15 cellular contexts compared by ENCODE assay signal in the genomic region with DNA sequence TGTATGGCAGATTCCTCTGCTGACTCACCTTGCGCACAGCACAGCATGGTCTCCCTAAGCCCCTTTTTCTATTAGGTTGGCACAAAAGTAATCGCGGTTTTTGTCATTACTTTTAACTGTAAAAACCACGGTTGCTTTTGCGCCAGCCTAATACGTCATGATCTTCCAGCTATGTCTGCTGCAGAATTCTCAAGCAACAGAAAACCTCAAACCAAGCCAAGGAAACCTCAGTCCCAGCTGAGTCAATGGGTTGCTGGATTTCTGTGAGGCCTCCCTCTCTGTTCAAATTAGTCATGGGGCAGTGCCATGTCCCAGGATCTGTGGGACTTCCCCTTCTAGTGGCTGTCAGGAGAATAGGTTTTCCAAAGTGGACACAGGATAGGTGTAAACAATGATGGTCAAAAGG. TPM values are rescaled to one million over a fixed set of nuclear protein-coding genes. Genes with fewer than 3 reads are reported as not detected.
DNase-seq lines count a peak whose midpoint lies in the region; ATAC-seq and TF ChIP-seq lines count a peak whose summit lies in the region.
"Had no signal": no experiment of that assay in that cellular context is flagged by ENCODE, and none has a peak within 500 bp of the region (broad histone marks: within the 10 kb centered on the region; RNA-seq: fewer than 3 reads in every experiment).

No MANE protein-coding gene starts in this region.

- POLR2A ChIA-PET in WTC11 (lab: Charles Lee): no interaction called here
- POLR2A ChIA-PET in naive thymus-derived CD4-positive, alpha-beta T cell (lab: Charles Lee): no interaction called here

- H3K4me1 ChIP-seq in naive thymus-derived CD4-positive, alpha-beta T cell (ENCODE audit: control insufficient read depth in 2 of 2, insufficient read depth in 2 of 2, low read length in 2 of 2): no peaks in the 10 kb centered on the region

- H3K27me3 Mint-ChIP-seq in WTC11 (ENCODE audit: low read depth): peaks cover under 1% of the 10 kb centered on the region
- H3K27me3 Mint-ChIP-seq in naive thymus-derived CD4-positive, alpha-beta T cell: peaks cover 0 to 18% (median 17%) of the 10 kb centered on the region in 5 donors

- H3K9me3 ChIP-seq in naive thymus-derived CD4-positive, alpha-beta T cell (ENCODE audit: control insufficient read depth in 2 of 3, low read length in 3 of 3): no peaks in the 10 kb centered on the region
- H3K9me3 ChIP-seq: pancreas had no signal

- H3K27ac ChIP-seq in naive thymus-derived CD4-positive, alpha-beta T cell (ENCODE audit: low read depth, low read length): no peak overlapping the region
- H3K27ac ChIP-seq: pancreas had no signal

- no peaks in the 10 kb centered on the region for H3K36me3 ChIP-seq in naive thymus-derived CD4-positive, alpha-beta T cell (ENCODE audit: control insufficient read depth in 2 of 3, insufficient read depth in 3 of 3, low read length in 3 of 3)
- H3K36me3 ChIP-seq: pancreas had no signal

- H3K4me3 ChIP-seq in AG09309 (ENCODE audit: control insufficient read depth, low read depth, low read length): no peak overlapping the region
- H3K4me3 ChIP-seq in naive thymus-derived CD4-positive, alpha-beta T cell (ENCODE audit: low read length): no peak overlapping the region
- H3K4me3 ChIP-seq: pancreas had no signal

- no peak overlapping the region for H3K27ac Mint-ChIP-seq in WTC11
- no peak overlapping the region for H3K27ac Mint-ChIP-seq in naive thymus-derived CD4-positive, alpha-beta T cell
- H3K27ac Mint-ChIP-seq: CD8-positive, alpha-beta T cell; stimulated activated naive CD8-positive, alpha-beta T cell treated with anti-CD3 and anti-CD28 coated beads, Interleukin-15, Interleukin-2, amounts not matched to agents 100 ng/mL and 50 ng/mL, for 24 hours had no signal

- intact Hi-C loops in naive thymus-derived CD4-positive, alpha-beta T cell (cut with micrococcal nuclease): no loop called here

- no peaks in the 10 kb centered on the region for H3K36me3 Mint-ChIP-seq in WTC11
- H3K36me3 Mint-ChIP-seq in naive thymus-derived CD4-positive, alpha-beta T cell: no peaks in the 10 kb centered on the region
- H3K36me3 Mint-ChIP-seq: CD8-positive, alpha-beta T cell had no signal

- CTCF ChIA-PET in WTC11 (lab: Charles Lee): interaction anchor here (1.2 to 1.4 kb wide), 3 partner anchors 9 to 118 kb away, joined by 3 to 4 read pairs (median 4); no protein-coding TSS in a partner anchor
- CTCF ChIA-PET in naive thymus-derived CD4-positive, alpha-beta T cell (lab: Charles Lee): no interaction called here

- H3K9me3 Mint-ChIP-seq in WTC11: no peaks in the 10 kb centered on the region
- H3K9me3 Mint-ChIP-seq in naive thymus-derived CD4-positive, alpha-beta T cell: peaks cover 0 to 5% (median 0%) of the 10 kb centered on the region in 11 donors
- H3K9me3 Mint-ChIP-seq: CD8-positive, alpha-beta T cell; stimulated activated naive CD8-positive, alpha-beta T cell treated with anti-CD3 and anti-CD28 coated beads, Interleukin-15, Interleukin-2, amounts not matched to agents 100 ng/mL and 50 ng/mL, for 24 hours had no signal

- no peak overlapping the region for H3K4me3 Mint-ChIP-seq in WTC11
- no peak overlapping the region for H3K4me3 Mint-ChIP-seq in naive thymus-derived CD4-positive, alpha-beta T cell
- H3K4me3 Mint-ChIP-seq: CD8-positive, alpha-beta T cell; IgD-negative memory B cell; stimulated activated naive CD8-positive, alpha-beta T cell treated with anti-CD3 and anti-CD28 coated beads, Interleukin-15, Interleukin-2, amounts not matched to agents 100 ng/mL and 50 ng/mL, for 24 hours had no signal

- peaks cover 16% of the 10 kb centered on the region for H3K4me1 Mint-ChIP-seq in WTC11
- H3K4me1 Mint-ChIP-seq in naive thymus-derived CD4-positive, alpha-beta T cell: peaks cover 0 to 6% (median 0%) of the 10 kb centered on the region in 7 donors
- H3K4me1 Mint-ChIP-seq: IgD-negative memory B cell had no signal

- TF ChIP-seq CTCF in AG09309 (IDR thresholded peaks at IDR 0.05; ENCODE audit: control insufficient read depth, insufficient read depth, low read depth, low read length, missing control alignments) (peak; percentile 32), WTC11 (IDR thresholded peaks at IDR 0.05) (no peak)

- no peaks in the 10 kb centered on the region for H3K27me3 ChIP-seq in naive thymus-derived CD4-positive, alpha-beta T cell (ENCODE audit: control insufficient read depth in 2 of 2, insufficient read depth in 2 of 2, low read length in 2 of 2)
- H3K27me3 ChIP-seq: pancreas had no signal

- DNase-seq in AG09309 (ENCODE audit: low read depth) (peak; percentile 66), HCEC 1CT (peak; percentile 35), WTC11 (ENCODE audit: low spot score) (no peak), islet precursor cell (peak; percentile 61)
- DNase-seq in effector CD8-positive, alpha-beta T cell (lab: John Stamatoyannopoulos, UW): no peak
- no peak for DNase-seq in naive thymus-derived CD4-positive, alpha-beta T cell
- DNase-seq: anterior cingulate cortex; CD8-positive, alpha-beta T cell; hippocampal formation; pancreas; T-helper 9 cell had no signal

- peak; percentile 92 for ATAC-seq in WTC11
- no peak for ATAC-seq in HG02840 (IDR thresholded peaks at IDR 0.05; ENCODE audit: low FRiP score, unreplicated experiment)
- no peak for ATAC-seq in naive thymus-derived CD4-positive, alpha-beta T cell
- no peak for ATAC-seq in GM21786 (IDR thresholded peaks at IDR 0.05; ENCODE audit: unreplicated experiment)
- ATAC-seq: CD8-positive, alpha-beta T cell; pancreas had no signal

TF ChIP-seq in WTC11, 78 proteins besides CTCF, POLR2A, EP300 and RAD21 (continues in another document):
- TF ChIP-seq NFYB (CRISPR knock-in tag; conservative IDR thresholded peaks at IDR 0.05; ENCODE audit: low read depth): no peak
- no peak for TF ChIP-seq NR1H2 (CRISPR knock-in tag; IDR thresholded peaks at IDR 0.05)
- no peak for TF ChIP-seq SOX15 (CRISPR knock-in tag; IDR thresholded peaks at IDR 0.05)
- TF ChIP-seq ZNF671 (CRISPR knock-in tag; IDR thresholded peaks at IDR 0.05): no peak
- TF ChIP-seq, protein P1, sequence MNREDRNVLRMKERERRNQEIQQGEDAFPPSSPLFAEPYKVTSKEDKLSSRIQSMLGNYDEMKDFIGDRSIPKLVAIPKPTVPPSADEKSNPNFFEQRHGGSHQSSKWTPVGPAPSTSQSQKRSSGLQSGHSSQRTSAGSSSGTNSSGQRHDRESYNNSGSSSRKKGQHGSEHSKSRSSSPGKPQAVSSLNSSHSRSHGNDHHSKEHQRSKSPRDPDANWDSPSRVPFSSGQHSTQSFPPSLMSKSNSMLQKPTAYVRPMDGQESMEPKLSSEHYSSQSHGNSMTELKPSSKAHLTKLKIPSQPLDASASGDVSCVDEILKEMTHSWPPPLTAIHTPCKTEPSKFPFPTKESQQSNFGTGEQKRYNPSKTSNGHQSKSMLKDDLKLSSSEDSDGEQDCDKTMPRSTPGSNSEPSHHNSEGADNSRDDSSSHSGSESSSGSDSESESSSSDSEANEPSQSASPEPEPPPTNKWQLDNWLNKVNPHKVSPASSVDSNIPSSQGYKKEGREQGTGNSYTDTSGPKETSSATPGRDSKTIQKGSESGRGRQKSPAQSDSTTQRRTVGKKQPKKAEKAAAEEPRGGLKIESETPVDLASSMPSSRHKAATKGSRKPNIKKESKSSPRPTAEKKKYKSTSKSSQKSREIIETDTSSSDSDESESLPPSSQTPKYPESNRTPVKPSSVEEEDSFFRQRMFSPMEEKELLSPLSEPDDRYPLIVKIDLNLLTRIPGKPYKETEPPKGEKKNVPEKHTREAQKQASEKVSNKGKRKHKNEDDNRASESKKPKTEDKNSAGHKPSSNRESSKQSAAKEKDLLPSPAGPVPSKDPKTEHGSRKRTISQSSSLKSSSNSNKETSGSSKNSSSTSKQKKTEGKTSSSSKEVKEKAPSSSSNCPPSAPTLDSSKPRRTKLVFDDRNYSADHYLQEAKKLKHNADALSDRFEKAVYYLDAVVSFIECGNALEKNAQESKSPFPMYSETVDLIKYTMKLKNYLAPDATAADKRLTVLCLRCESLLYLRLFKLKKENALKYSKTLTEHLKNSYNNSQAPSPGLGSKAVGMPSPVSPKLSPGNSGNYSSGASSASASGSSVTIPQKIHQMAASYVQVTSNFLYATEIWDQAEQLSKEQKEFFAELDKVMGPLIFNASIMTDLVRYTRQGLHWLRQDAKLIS (CRISPR knock-in tag; IDR thresholded peaks at IDR 0.05; ENCODE audit: borderline replicate concordance): no peak
- TF ChIP-seq, protein P2, sequence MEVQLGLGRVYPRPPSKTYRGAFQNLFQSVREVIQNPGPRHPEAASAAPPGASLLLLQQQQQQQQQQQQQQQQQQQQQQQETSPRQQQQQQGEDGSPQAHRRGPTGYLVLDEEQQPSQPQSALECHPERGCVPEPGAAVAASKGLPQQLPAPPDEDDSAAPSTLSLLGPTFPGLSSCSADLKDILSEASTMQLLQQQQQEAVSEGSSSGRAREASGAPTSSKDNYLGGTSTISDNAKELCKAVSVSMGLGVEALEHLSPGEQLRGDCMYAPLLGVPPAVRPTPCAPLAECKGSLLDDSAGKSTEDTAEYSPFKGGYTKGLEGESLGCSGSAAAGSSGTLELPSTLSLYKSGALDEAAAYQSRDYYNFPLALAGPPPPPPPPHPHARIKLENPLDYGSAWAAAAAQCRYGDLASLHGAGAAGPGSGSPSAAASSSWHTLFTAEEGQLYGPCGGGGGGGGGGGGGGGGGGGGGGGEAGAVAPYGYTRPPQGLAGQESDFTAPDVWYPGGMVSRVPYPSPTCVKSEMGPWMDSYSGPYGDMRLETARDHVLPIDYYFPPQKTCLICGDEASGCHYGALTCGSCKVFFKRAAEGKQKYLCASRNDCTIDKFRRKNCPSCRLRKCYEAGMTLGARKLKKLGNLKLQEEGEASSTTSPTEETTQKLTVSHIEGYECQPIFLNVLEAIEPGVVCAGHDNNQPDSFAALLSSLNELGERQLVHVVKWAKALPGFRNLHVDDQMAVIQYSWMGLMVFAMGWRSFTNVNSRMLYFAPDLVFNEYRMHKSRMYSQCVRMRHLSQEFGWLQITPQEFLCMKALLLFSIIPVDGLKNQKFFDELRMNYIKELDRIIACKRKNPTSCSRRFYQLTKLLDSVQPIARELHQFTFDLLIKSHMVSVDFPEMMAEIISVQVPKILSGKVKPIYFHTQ (CRISPR knock-in tag; IDR thresholded peaks at IDR 0.05): no peak
- TF ChIP-seq ESRRA (CRISPR knock-in tag; IDR thresholded peaks at IDR 0.05; ENCODE audit: borderline replicate concordance): no peak
- TF ChIP-seq, protein P3, sequence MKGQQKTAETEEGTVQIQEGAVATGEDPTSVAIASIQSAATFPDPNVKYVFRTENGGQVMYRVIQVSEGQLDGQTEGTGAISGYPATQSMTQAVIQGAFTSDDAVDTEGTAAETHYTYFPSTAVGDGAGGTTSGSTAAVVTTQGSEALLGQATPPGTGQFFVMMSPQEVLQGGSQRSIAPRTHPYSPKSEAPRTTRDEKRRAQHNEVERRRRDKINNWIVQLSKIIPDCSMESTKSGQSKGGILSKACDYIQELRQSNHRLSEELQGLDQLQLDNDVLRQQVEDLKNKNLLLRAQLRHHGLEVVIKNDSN (CRISPR knock-in tag; IDR thresholded peaks at IDR 0.05): no peak
- TF ChIP-seq ZBTB21 (CRISPR knock-in tag; IDR thresholded peaks at IDR 0.05; ENCODE audit: borderline replicate concordance): no peak

RNA-seq across cellular contexts. Expression of a gene that starts 15.7 kb away (rescaled TPM):
- 29.7 to 34.9 TPM (median 30.8 TPM) in 3 replicates for total RNA-seq in WTC11 (2021)
- under 1 TPM in 4 of 5 experiments, not detected in 1; 0.07 to 0.69 (median 0.21) TPM for total RNA-seq in naive thymus-derived CD4-positive, alpha-beta T cell
- not detected for polyA plus RNA-seq in naive thymus-derived CD4-positive, alpha-beta T cell
- total RNA-seq: CD8-positive, alpha-beta T cell had no signal

Comparison
In these comparisons a context has a peak if more than half of its experiments do, and no peak if none do; other contexts are left out.
1. DNase-seq: peak in AG09309 (single experiment), HCEC 1CT (single experiment) and islet precursor cell (single experiment); none in WTC11 (single experiment), effector CD8-positive, alpha-beta T cell (single experiment) and naive thymus-derived CD4-positive, alpha-beta T cell (0 of 9).
2. RNA of a gene that starts 15.7 kb away (total RNA-seq): 29.7 to 34.9 TPM in WTC11; 0.07 to 0.69 TPM in naive thymus-derived CD4-positive, alpha-beta T cell; every median in the first group is over 10 times any median in the second.